In genomic region chrX:66014560-66014959, GRCh38 we compare ENCODE assay signal across 20 cellular contexts. TPM values are rescaled to one million over a fixed set of nuclear protein-coding genes. Genes with fewer than 3 reads are reported as not detected.
DNase-seq lines count a peak whose midpoint lies in the region; ATAC-seq and TF ChIP-seq lines count a peak whose summit lies in the region.
"Had no signal": no experiment of that assay in that cellular context is flagged by ENCODE, and none has a peak within 500 bp of the region (broad histone marks: within the 10 kb centered on the region; RNA-seq: fewer than 3 reads in every experiment).

No MANE protein-coding gene starts in this region.

- ATAC-seq in naive B cell (ENCODE audit: low read depth in 2 of 2) (no peak), GM19452 (IDR thresholded peaks at IDR 0.05; ENCODE audit: unreplicated experiment) (no peak), GM19035 (IDR thresholded peaks at IDR 0.05; ENCODE audit: unreplicated experiment) (no peak)

- H3K4me3 Mint-ChIP-seq in CD8-positive, alpha-beta memory T cell, result peak overlapping the region in 5 of 7 donors; percentile 60 to 80 (median 72)
- H3K4me3 Mint-ChIP-seq in T-helper 2 cell treated with Interferon-gamma antibody and Interleukin-4, amounts not matched to agents 5 μg/mL and 100 μg/mL, for 36 hours, result peak overlapping the region; percentile 84
- H3K4me3 Mint-ChIP-seq in naive B cell, result peak overlapping the region; percentile 74 to 97 (median 91)
- no peak overlapping the region for H3K4me3 Mint-ChIP-seq in MCF 10A (ENCODE audit: unreplicated experiment)
- H3K4me3 Mint-ChIP-seq: H9, neural crest cell had no signal

- H3K9me3 ChIP-seq in CD8-positive, alpha-beta memory T cell (ENCODE audit: low read length), result no peaks in the 10 kb centered on the region
- H3K9me3 ChIP-seq: BE2C, SJCRH30 had no signal

- no peak for DNase-seq in CD8-positive, alpha-beta memory T cell
- DNase-seq in Jurkat, Clone E6-1 (ENCODE audit: low read depth, low spot score), result peak; percentile 72
- DNase-seq in T-helper 2 cell treated with Interferon-gamma antibody and Interleukin-4, amounts not matched to agents 5 μg/mL and 100 μg/mL, for 36 hours (ENCODE audit: low spot score), result no peak
- DNase-seq in naive B cell (no peak), MCF 10A (ENCODE audit: unreplicated experiment) (no peak)
- DNase-seq: activated CD4-positive, alpha-beta T cell treated with anti-CD3 and anti-CD28 coated beads, Interleukin-2, amount 50 U/mL, for 4 hours; BE2C; DMS53; effector CD8-positive, alpha-beta T cell; H9; mesenchymal stem cell; NCI-H187; NCI-H345; SJCRH30; stimulated activated naive CD4-positive, alpha-beta T cell treated with Interleukin-2 at 50 U/mL for 16 hours had no signal

- H3K9me3 Mint-ChIP-seq in CD8-positive, alpha-beta memory T cell, result no peaks in the 10 kb centered on the region
- no peaks in the 10 kb centered on the region for H3K9me3 Mint-ChIP-seq in T-helper 2 cell treated with Interferon-gamma antibody and Interleukin-4, amounts not matched to agents 5 μg/mL and 100 μg/mL, for 36 hours
- H3K9me3 Mint-ChIP-seq in naive B cell (peaks cover 0 to 11% (median 4%) of the 10 kb centered on the region in 7 donors), MCF 10A (ENCODE audit: unreplicated experiment) (peaks cover 8% of the 10 kb centered on the region)
- H3K9me3 Mint-ChIP-seq: central memory CD8-positive, alpha-beta T cell had no signal

- peak overlapping the region in 2 of 8 donors; percentile 26 to 78 for H3K27ac Mint-ChIP-seq in CD8-positive, alpha-beta memory T cell
- peak overlapping the region; percentile 88 for H3K27ac Mint-ChIP-seq in T-helper 2 cell treated with Interferon-gamma antibody and Interleukin-4, amounts not matched to agents 5 μg/mL and 100 μg/mL, for 36 hours
- H3K27ac Mint-ChIP-seq in naive B cell (peak overlapping the region in 5 of 6 donors; percentile 8 to 96 (median 92)), MCF 10A (ENCODE audit: low read depth, unreplicated experiment) (no peak overlapping the region)

- peak overlapping the region; percentile 70 for H3K27ac ChIP-seq in CD8-positive, alpha-beta memory T cell (ENCODE audit: low read depth, low read length)
- H3K27ac ChIP-seq: SJCRH30 had no signal

- peaks cover 79% of the 10 kb centered on the region for H3K4me1 ChIP-seq in CD8-positive, alpha-beta memory T cell (ENCODE audit: insufficient read depth, low read length)
- H3K4me1 ChIP-seq: BE2C, SJCRH30 had no signal

- POLR2A ChIA-PET in CD8-positive, alpha-beta memory T cell (lab: Charles Lee), result interaction anchor here (0.8 kb wide), 1 partner anchor 9 kb away, joined by 3 read pairs; no protein-coding TSS in a partner anchor
- POLR2A ChIA-PET in MCF 10A (lab: Yijun Ruan, JAX), result no interaction called here

- CTCF ChIA-PET in CD8-positive, alpha-beta memory T cell (lab: Charles Lee), result no interaction called here
- CTCF ChIA-PET in MCF 10A (lab: Yijun Ruan, JAX), result no interaction called here

- peaks cover 0 to 2% of the 10 kb centered on the region in 2 donors for H3K27me3 Mint-ChIP-seq in CD8-positive, alpha-beta memory T cell
- H3K27me3 Mint-ChIP-seq in T-helper 2 cell treated with Interferon-gamma antibody and Interleukin-4, amounts not matched to agents 5 μg/mL and 100 μg/mL, for 36 hours (ENCODE audit: low read depth), result no peaks in the 10 kb centered on the region
- H3K27me3 Mint-ChIP-seq in naive B cell (no peaks in the 10 kb centered on the region), MCF 10A (ENCODE audit: insufficient read depth, unreplicated experiment) (no peaks in the 10 kb centered on the region)
- H3K27me3 Mint-ChIP-seq: central memory CD8-positive, alpha-beta T cell had no signal

- TF ChIP-seq CTCF in MCF 10A (IDR thresholded peaks at IDR 0.05; ENCODE audit: unreplicated experiment), result no peak

- peaks cover 52 to 86% (median 85%) of the 10 kb centered on the region in 3 donors for H3K4me1 Mint-ChIP-seq in CD8-positive, alpha-beta memory T cell
- H3K4me1 Mint-ChIP-seq in T-helper 2 cell treated with Interferon-gamma antibody and Interleukin-4, amounts not matched to agents 5 μg/mL and 100 μg/mL, for 36 hours (ENCODE audit: low read depth), result peaks cover 58% of the 10 kb centered on the region
- peaks cover 47 to 87% (median 74%) of the 10 kb centered on the region in 3 donors for H3K4me1 Mint-ChIP-seq in naive B cell
- H3K4me1 Mint-ChIP-seq in MCF 10A (ENCODE audit: insufficient read depth, unreplicated experiment), result no peaks in the 10 kb centered on the region
- H3K4me1 Mint-ChIP-seq: H9, neural crest cell had no signal

- no peak overlapping the region for H3K4me3 ChIP-seq in CD8-positive, alpha-beta memory T cell (ENCODE audit: low read length)
- H3K4me3 ChIP-seq in Jurkat, Clone E6-1 (ENCODE audit: low read length), result peak overlapping the region; percentile 64
- H3K4me3 ChIP-seq: SJCRH30 had no signal

- H3K27me3 ChIP-seq in CD8-positive, alpha-beta memory T cell (ENCODE audit: insufficient read depth, low read length, poor library complexity, severe bottlenecking), result no peaks in the 10 kb centered on the region
- H3K27me3 ChIP-seq: BE2C, SJCRH30 had no signal

- peaks cover 0 to 4% (median 0%) of the 10 kb centered on the region in 3 donors for H3K36me3 Mint-ChIP-seq in CD8-positive, alpha-beta memory T cell
- H3K36me3 Mint-ChIP-seq in T-helper 2 cell treated with Interferon-gamma antibody and Interleukin-4, amounts not matched to agents 5 μg/mL and 100 μg/mL, for 36 hours (ENCODE audit: low read depth), result peaks cover 14% of the 10 kb centered on the region
- H3K36me3 Mint-ChIP-seq in naive B cell (peaks cover 14 to 17% of the 10 kb centered on the region in 2 donors), MCF 10A (ENCODE audit: insufficient read depth, unreplicated experiment) (no peaks in the 10 kb centered on the region)

- intact Hi-C loops in MCF 10A (cut with micrococcal nuclease), result no loop called here

- BruUV-seq in MCF 10A (replicated peaks; lab: Mats Ljungman, UMichigan), result no TSS peak

- no peaks in the 10 kb centered on the region for H3K36me3 ChIP-seq in CD8-positive, alpha-beta memory T cell (ENCODE audit: insufficient read depth, low read length)
- H3K36me3 ChIP-seq: BE2C, SJCRH30 had no signal

RNA-seq across cellular contexts. Expression of gene VSIG4, which starts 25.3 kb away (rescaled TPM):
- under 1 TPM; 0.64 to 0.68 TPM for total RNA-seq in CD8-positive, alpha-beta memory T cell
- 2.5 TPM for polyA plus RNA-seq in CD8-positive, alpha-beta memory T cell
- polyA plus RNA-seq in Jurkat, Clone E6-1 (2012; ENCODE audit: insufficient read depth, insufficient read length), result not detected
- polyA plus RNA-seq in naive B cell (ENCODE audit: low read depth in 6 of 6), result under 1 TPM in 2 of 6 donors, not detected in 4; 0.21 to 0.40 TPM
- not detected in 2 replicates for total RNA-seq in MCF 10A (2022)
- total RNA-seq: fibroblast of lung, H9, neural crest cell, SJCRH30 had no signal
- polyA plus RNA-seq: fibroblast of lung had no signal
